20 cellular contexts compared by ENCODE assay signal in the genomic region with DNA sequence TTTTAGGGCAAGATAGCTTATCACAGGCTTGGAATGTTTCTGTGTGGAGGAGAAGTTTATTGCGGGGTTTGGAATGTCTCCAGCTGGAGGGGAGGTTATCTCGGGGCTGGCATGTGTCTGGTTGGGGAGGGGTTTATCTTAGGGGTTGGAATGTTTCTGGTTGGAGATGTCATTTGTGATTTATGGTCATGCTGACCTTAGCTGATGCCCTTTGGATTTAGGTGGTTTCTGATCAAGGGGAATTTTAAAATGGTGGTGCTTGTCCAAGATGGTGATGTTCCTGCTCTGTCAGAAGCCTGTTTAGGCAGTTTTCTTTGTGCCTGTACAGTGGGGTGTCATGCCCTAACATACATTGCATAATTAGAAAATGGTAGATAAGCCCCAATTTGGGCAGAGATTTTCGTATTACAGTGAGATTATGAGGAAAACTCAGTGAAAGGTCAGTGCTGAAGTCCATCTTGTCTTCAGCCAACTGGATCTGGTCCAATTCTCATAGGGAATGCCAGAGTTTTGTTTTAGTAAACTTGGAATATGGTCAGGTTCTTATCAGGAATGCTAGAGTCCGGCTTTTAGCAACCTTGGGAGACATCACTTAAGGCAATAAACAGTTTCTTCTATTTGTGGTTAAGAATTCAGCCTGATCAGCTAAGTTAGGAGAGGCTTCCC. TPM values are rescaled to one million over a fixed set of nuclear protein-coding genes. Genes with fewer than 3 reads are reported as not detected.
DNase-seq lines count a peak whose midpoint lies in the region; ATAC-seq and TF ChIP-seq lines count a peak whose summit lies in the region.
"Had no signal": no experiment of that assay in that cellular context is flagged by ENCODE, and none has a peak within 500 bp of the region (broad histone marks: within the 10 kb centered on the region; RNA-seq: fewer than 3 reads in every experiment).

No MANE protein-coding gene starts in this region.

- CTCF ChIA-PET in PC-3 (lab: Charles Lee), result no interaction called here
- CTCF ChIA-PET in CD4-positive, alpha-beta memory T cell (lab: Charles Lee; ENCODE audit: partially characterized antibody), result interaction anchor here (1.0 kb wide), 1 partner anchor 10 kb away, joined by 3 read pairs; no protein-coding TSS in a partner anchor

- no peak overlapping the region for H3K4me3 Mint-ChIP-seq in nephron
- no peak overlapping the region for H3K4me3 Mint-ChIP-seq in CD4-positive, alpha-beta memory T cell

- 12 to 29% (median 26%) methylated on average over 4 of the region's 4 CpGs for WGBS in adrenal gland, 4 donors

- ATAC-seq in GM21825 (IDR thresholded peaks at IDR 0.05; ENCODE audit: unreplicated experiment) (no peak), HG02885 (IDR thresholded peaks at IDR 0.05; ENCODE audit: poor library complexity, unreplicated experiment) (no peak), PC-3 (no peak)

- no peak for TF ChIP-seq POLR2A in adrenal gland (IDR thresholded peaks at IDR 0.05)

- H3K27ac ChIP-seq in adrenal gland (peak overlapping the region in 4 of 5 donors; percentile 32 to 79 (median 52)), PC-3 (ENCODE audit: low read length) (no peak overlapping the region)
- no peak overlapping the region for H3K27ac ChIP-seq in CD4-positive, alpha-beta memory T cell (ENCODE audit: low read depth, low read length)
- H3K27ac ChIP-seq: neutrophil had no signal

- no peaks in the 10 kb centered on the region for H3F3A ChIP-seq in PC-3 (ENCODE audit: low read length, unreplicated experiment)

- no peaks in the 10 kb centered on the region for H3K36me3 ChIP-seq in adrenal gland (replicated peaks in 1 of 2)
- H3K36me3 ChIP-seq in PC-3 (ENCODE audit: low read depth, low read length), result no peaks in the 10 kb centered on the region
- H3K36me3 ChIP-seq in CD4-positive, alpha-beta memory T cell (ENCODE audit: insufficient read depth, low read length), result no peaks in the 10 kb centered on the region
- H3K36me3 ChIP-seq: neutrophil had no signal

- H3K4me1 ChIP-seq in adrenal gland (replicated peaks in 1 of 2) (peaks cover 5 to 8% of the 10 kb centered on the region in 2 donors), PC-3 (ENCODE audit: insufficient read depth, low read length) (no peaks in the 10 kb centered on the region)
- no peaks in the 10 kb centered on the region for H3K4me1 ChIP-seq in CD4-positive, alpha-beta memory T cell (ENCODE audit: insufficient read depth, low read length)

- DNase-seq in EH (ENCODE audit: low read depth) (peak; percentile 69), adrenal gland (peak in 5 of 7 donors; percentile 34 to 69 (median 49)), glomerular visceral epithelial cell (ENCODE audit: extremely low spot score) (peak; percentile 11), PC-3 (no peak)
- no peak for DNase-seq in CD4-positive, alpha-beta memory T cell
- DNase-seq: activated CD4-positive, alpha-beta T cell treated with anti-CD3 and anti-CD28 coated beads for 1 hour; amniotic stem cell; glutamatergic neuron; KBM-7; midbrain; NCI-H1048; NCI-H2029 treated with DMSO at 0.1 percent for 48 hours; NCI-H524; T-helper 9 cell had no signal

- peaks cover 16% of the 10 kb centered on the region for H3K9me3 Mint-ChIP-seq in nephron
- H3K9me3 Mint-ChIP-seq in CD4-positive, alpha-beta memory T cell, result no peaks in the 10 kb centered on the region

- TF ChIP-seq CTCF in adrenal gland (IDR thresholded peaks at IDR 0.05), result no peak
- TF ChIP-seq CTCF in nephron (IDR thresholded peaks at IDR 0.05; ENCODE audit: unreplicated experiment in 3 of 3), result no peak
- TF ChIP-seq CTCF in PC-3 (conservative IDR thresholded peaks at IDR 0.05; ENCODE audit: low read depth, low read length), result no peak

- H3K36me3 Mint-ChIP-seq in nephron (ENCODE audit: low read depth), result no peaks in the 10 kb centered on the region
- H3K36me3 Mint-ChIP-seq in CD4-positive, alpha-beta memory T cell, result no peaks in the 10 kb centered on the region

- no peaks in the 10 kb centered on the region for H3K9me2 ChIP-seq in PC-3 (replicated peaks; ENCODE audit: low read length)

- intact Hi-C loops in adrenal gland (cut with DNase I) (no loop called here), PC-3 (cut with micrococcal nuclease) (loop anchor here (10.0 kb wide), 1 partner anchor 1045 kb away; no protein-coding TSS in a partner anchor)
- intact Hi-C loops in CD4-positive, alpha-beta memory T cell (cut with micrococcal nuclease), result no loop called here

- no peak overlapping the region for H3K4me3 ChIP-seq in adrenal gland
- no peak overlapping the region for H3K4me3 ChIP-seq in PC-3 (ENCODE audit: low read length)
- no peak overlapping the region for H3K4me3 ChIP-seq in CD4-positive, alpha-beta memory T cell (ENCODE audit: low read length in 2 of 2)

- no peak overlapping the region for H2AFZ ChIP-seq in PC-3 (ENCODE audit: low read length)

- H3K9me3 ChIP-seq in adrenal gland (replicated peaks in 1 of 3) (no peaks in the 10 kb centered on the region), PC-3 (ENCODE audit: low read length) (no peaks in the 10 kb centered on the region)
- no peaks in the 10 kb centered on the region for H3K9me3 ChIP-seq in CD4-positive, alpha-beta memory T cell (ENCODE audit: control insufficient read depth in 1 of 2, low read length in 2 of 2)
- H3K9me3 ChIP-seq: neutrophil had no signal

- no peaks in the 10 kb centered on the region for H3K27me3 Mint-ChIP-seq in nephron (ENCODE audit: low read depth)
- H3K27me3 Mint-ChIP-seq in CD4-positive, alpha-beta memory T cell, result peaks cover 15 to 18% of the 10 kb centered on the region in 2 donors

- peaks cover 13% of the 10 kb centered on the region for H3K4me1 Mint-ChIP-seq in nephron
- peaks cover 0 to 3% (median under 1%) of the 10 kb centered on the region in 4 donors for H3K4me1 Mint-ChIP-seq in CD4-positive, alpha-beta memory T cell

- no peaks in the 10 kb centered on the region for H3K79me2 ChIP-seq in PC-3 (ENCODE audit: low read length)

- no TSS peak for BruUV-seq in PC-3 (replicated peaks; lab: Mats Ljungman, UMichigan)

- H3K27me3 ChIP-seq in adrenal gland, result no peaks in the 10 kb centered on the region
- H3K27me3 ChIP-seq in PC-3 (ENCODE audit: low read length), result no peaks in the 10 kb centered on the region
- no peaks in the 10 kb centered on the region for H3K27me3 ChIP-seq in CD4-positive, alpha-beta memory T cell (ENCODE audit: insufficient read depth, low read length)

- H3K27ac Mint-ChIP-seq in nephron, result peak overlapping the region; percentile 30 to 89 (median 31)
- H3K27ac Mint-ChIP-seq in CD4-positive, alpha-beta memory T cell, result no peak overlapping the region

- H3K4me2 ChIP-seq in PC-3 (ENCODE audit: low read length), result no peak overlapping the region

- POLR2A ChIA-PET in PC-3 (lab: Charles Lee; ENCODE audit: unreplicated experiment), result no interaction called here
- POLR2A ChIA-PET in CD4-positive, alpha-beta memory T cell (lab: Charles Lee; ENCODE audit: partially characterized antibody), result no interaction called here

- H4K20me1 ChIP-seq in PC-3 (ENCODE audit: low read length), result no peaks in the 10 kb centered on the region

- no peak overlapping the region for H3K9ac ChIP-seq in PC-3 (ENCODE audit: low read length)

RNA-seq across cellular contexts. Expression of a gene that starts 14.3 kb away (rescaled TPM):
- total RNA-seq in adrenal gland (10 to 100 TPM; 13.8 to 36.5 (median 24.7) TPM), PC-3 (2014; rRNA removed) (3.0 and 9.2 TPM in 2 replicates)
- polyA plus RNA-seq in adrenal gland, result 10 to 100 TPM; 10.9 to 28.9 (median 19.3) TPM
- total RNA-seq in CD4-positive, alpha-beta memory T cell, result 1 to 10 TPM; 8.5 to 8.8 TPM
- 1 to 10 TPM; 5.6 to 7.0 TPM for polyA plus RNA-seq in CD4-positive, alpha-beta memory T cell

RNA-seq across cellular contexts. Expression of a gene that starts 42.3 kb away (rescaled TPM):
- total RNA-seq in adrenal gland, result not detected
- not detected for polyA plus RNA-seq in adrenal gland
- total RNA-seq in PC-3 (2014; rRNA removed), result not detected in 2 replicates
- not detected for total RNA-seq in CD4-positive, alpha-beta memory T cell
- not detected for polyA plus RNA-seq in CD4-positive, alpha-beta memory T cell
- total RNA-seq: endothelial cell of umbilical vein, SK-MEL-5 had no signal
- polyA plus RNA-seq: endothelial cell of umbilical vein had no signal

Comparison
In these comparisons a context has a peak if more than half of its experiments do, and no peak if none do; other contexts are left out.
1. DNase-seq: peak in EH (single experiment), adrenal gland (5 of 7) and glomerular visceral epithelial cell (single experiment); none in PC-3 (single experiment) and CD4-positive, alpha-beta memory T cell (0 of 5).
2. H3K27ac ChIP-seq: peak in adrenal gland (4 of 5); none in PC-3 (single experiment) and CD4-positive, alpha-beta memory T cell (single experiment).
3. H3K27ac Mint-ChIP-seq: peak in nephron (3 of 3); none in CD4-positive, alpha-beta memory T cell (0 of 7).